In genomic region chr22:41204992-41205900, GRCh38 we compare ENCODE assay signal across 1 cellular context.
TF ChIP-seq lines count a peak whose summit lies in the region.

TSS of gene L3MBTL2 (plus strand) at chr22:41205312. CDS start at chr22:41205363, 51 bp downstream.

TF ChIP-seq in WTC11, 78 proteins besides CTCF, POLR2A, EP300 and RAD21 (continued from another document):
- TF ChIP-seq ZNF532 (CRISPR knock-in tag; IDR thresholded peaks at IDR 0.05; ENCODE audit: borderline replicate concordance) = no peak
- no peak for TF ChIP-seq STAT6 (CRISPR knock-in tag; conservative IDR thresholded peaks at IDR 0.05; ENCODE audit: low read depth)
- TF ChIP-seq JUN (CRISPR knock-in tag; IDR thresholded peaks at IDR 0.05) = no peak
- no peak for TF ChIP-seq PREB (CRISPR knock-in tag; IDR thresholded peaks at IDR 0.05; ENCODE audit: borderline replicate concordance)
- TF ChIP-seq ELF4 (CRISPR knock-in tag; IDR thresholded peaks at IDR 0.05; ENCODE audit: low read depth) = no peak
- TF ChIP-seq HMGA2 (CRISPR knock-in tag; IDR thresholded peaks at IDR 0.05) = no peak
- no peak for TF ChIP-seq CBFB (CRISPR knock-in tag; IDR thresholded peaks at IDR 0.05; ENCODE audit: low read depth)
- no peak for TF ChIP-seq NR3C1 (CRISPR knock-in tag; conservative IDR thresholded peaks at IDR 0.05; ENCODE audit: low read depth)
- no peak for TF ChIP-seq GTF2I (CRISPR knock-in tag; conservative IDR thresholded peaks at IDR 0.05)
- TF ChIP-seq TP53 (CRISPR knock-in tag; IDR thresholded peaks at IDR 0.05) = no peak; the same call in 1 of the 2 replicates
- TF ChIP-seq AR (CRISPR knock-in tag; IDR thresholded peaks at IDR 0.05) = no peak
- TF ChIP-seq SOX15 (CRISPR knock-in tag; IDR thresholded peaks at IDR 0.05) = no peak
- TF ChIP-seq PRDM15 (CRISPR knock-in tag; IDR thresholded peaks at IDR 0.05) = no peak
- no peak for TF ChIP-seq ZNF423 (CRISPR knock-in tag; IDR thresholded peaks at IDR 0.05)
- no peak for TF ChIP-seq ZNF121 (CRISPR knock-in tag; IDR thresholded peaks at IDR 0.05)
- TF ChIP-seq CREB1 (CRISPR knock-in tag; IDR thresholded peaks at IDR 0.05) = no peak
- TF ChIP-seq E2F5 (CRISPR knock-in tag; IDR thresholded peaks at IDR 0.05) = no peak
- no peak for TF ChIP-seq ZNF512 (CRISPR knock-in tag; IDR thresholded peaks at IDR 0.05; ENCODE audit: borderline replicate concordance)
- no peak for TF ChIP-seq OVOL2 (CRISPR knock-in tag; IDR thresholded peaks at IDR 0.05; ENCODE audit: borderline replicate concordance)
- TF ChIP-seq E2F4 (CRISPR knock-in tag; IDR thresholded peaks at IDR 0.05; ENCODE audit: borderline replicate concordance, low read depth) = no peak
- no peak for TF ChIP-seq ZNF138 (CRISPR knock-in tag; conservative IDR thresholded peaks at IDR 0.05)
- no peak for TF ChIP-seq GRHL2 (CRISPR knock-in tag; IDR thresholded peaks at IDR 0.05; ENCODE audit: insufficient replicate concordance, severe bottlenecking)
- no peak for TF ChIP-seq ATF6 (CRISPR knock-in tag; IDR thresholded peaks at IDR 0.05)
- no peak for TF ChIP-seq SMAD3 (CRISPR knock-in tag; IDR thresholded peaks at IDR 0.05; ENCODE audit: borderline replicate concordance)
